21 cellular contexts compared by ENCODE assay signal in genomic region chr4:68724922-68725321, GRCh38. TPM values are rescaled to one million over a fixed set of nuclear protein-coding genes. Genes with fewer than 3 reads are reported as not detected.
"Had no signal": no experiment of that assay in that cellular context is flagged by ENCODE, and none has a peak within 500 bp of the region (broad histone marks: within the 10 kb centered on the region; RNA-seq: fewer than 3 reads in every experiment).

No MANE protein-coding gene starts in this region.

- H3K4me3 ChIP-seq: heart right ventricle, left ventricle myocardium inferior, lower lobe of right lung, right atrium auricular region, sigmoid colon, skin epidermis, testis, tibial nerve had no signal

- H3K4me1 ChIP-seq: heart right ventricle, left ventricle myocardium inferior, lower lobe of right lung, right atrium auricular region, sigmoid colon, testis, tibial nerve had no signal

- H3K9me3 ChIP-seq: right atrium auricular region, sigmoid colon, testis, tibial nerve had no signal

- H3K4me1 Mint-ChIP-seq: memory B cell, mesothelial cell of epicardium had no signal

- ATAC-seq: esophagus mucosa; heart right ventricle; lower lobe of right lung; natural killer cell treated with Interleukin-12 subunit alpha and Interleukin-12 subunit beta and Interleukin-15 and Interleukin-18, amount 100 ng/mL, for 72 hours had no signal

- H3K4me3 Mint-ChIP-seq: memory B cell; mesothelial cell of epicardium; natural killer cell treated with Interleukin-12 subunit alpha and Interleukin-12 subunit beta and Interleukin-15 and Interleukin-18, amount 100 ng/mL, for 72 hours; stimulated activated naive CD8-positive, alpha-beta T cell treated with anti-CD3 and anti-CD28 coated beads, Interleukin-15, Interleukin-2, amounts not matched to agents 100 ng/mL and 50 ng/mL, for 24 hours had no signal

- H3K27me3 ChIP-seq: heart right ventricle, right atrium auricular region, sigmoid colon, testis, tibial nerve had no signal

- DNase-seq: central memory CD4-positive, alpha-beta T cell; effector memory CD4-positive, alpha-beta T cell; heart right ventricle; left ventricle myocardium inferior; lower lobe of right lung; sigmoid colon; stimulated activated CD4-positive, alpha-beta T cell treated with anti-CD3 and anti-CD28 coated beads, Interleukin-12 subunit alpha, Interleukin-12 subunit beta, amount 100 ng/mL, for 4 hours; testis had no signal

- H3K27ac ChIP-seq: heart right ventricle, left ventricle myocardium inferior, lower lobe of right lung, right atrium auricular region, sigmoid colon, skin epidermis, testis, tibial nerve had no signal

- H3K27ac Mint-ChIP-seq: memory B cell; mesothelial cell of epicardium; natural killer cell treated with Interleukin-12 subunit alpha and Interleukin-12 subunit beta and Interleukin-15 and Interleukin-18, amount 100 ng/mL, for 72 hours; stimulated activated naive CD8-positive, alpha-beta T cell treated with anti-CD3 and anti-CD28 coated beads, Interleukin-15, Interleukin-2, amounts not matched to agents 100 ng/mL and 50 ng/mL, for 24 hours had no signal

- H3K36me3 Mint-ChIP-seq: memory B cell; natural killer cell treated with Interleukin-12 subunit alpha and Interleukin-12 subunit beta and Interleukin-15 and Interleukin-18, amount 100 ng/mL, for 72 hours had no signal

- H3K27me3 Mint-ChIP-seq: memory B cell; natural killer cell treated with Interleukin-12 subunit alpha and Interleukin-12 subunit beta and Interleukin-15 and Interleukin-18, amount 100 ng/mL, for 72 hours; stimulated activated naive CD8-positive, alpha-beta T cell treated with anti-CD3 and anti-CD28 coated beads, Interleukin-15, Interleukin-2, amounts not matched to agents 100 ng/mL and 50 ng/mL, for 24 hours had no signal

- FAIRE-seq: endometrium, frontal cortex had no signal

- H3K36me3 ChIP-seq: heart right ventricle, left ventricle myocardium inferior, lower lobe of right lung, right atrium auricular region, sigmoid colon, tibial nerve had no signal

RNA-seq across cellular contexts. Expression of gene UGT2B15, which starts 54.5 kb away (rescaled TPM):
- total RNA-seq: esophagus mucosa; fibroblast of lung; frontal cortex; heart right ventricle; left ventricle myocardium inferior; lower lobe of right lung; mesothelial cell of epicardium; natural killer cell treated with Interleukin-12 subunit alpha and Interleukin-12 subunit beta and Interleukin-15 and Interleukin-18, amount 100 ng/mL, for 72 hours; posterior vena cava; right atrium auricular region; subcutaneous adipose tissue; tibial nerve had no signal
- polyA plus RNA-seq: fibroblast of lung, heart right ventricle had no signal
